ENCODE assay signal across 8 cellular contexts in the genomic region with DNA sequence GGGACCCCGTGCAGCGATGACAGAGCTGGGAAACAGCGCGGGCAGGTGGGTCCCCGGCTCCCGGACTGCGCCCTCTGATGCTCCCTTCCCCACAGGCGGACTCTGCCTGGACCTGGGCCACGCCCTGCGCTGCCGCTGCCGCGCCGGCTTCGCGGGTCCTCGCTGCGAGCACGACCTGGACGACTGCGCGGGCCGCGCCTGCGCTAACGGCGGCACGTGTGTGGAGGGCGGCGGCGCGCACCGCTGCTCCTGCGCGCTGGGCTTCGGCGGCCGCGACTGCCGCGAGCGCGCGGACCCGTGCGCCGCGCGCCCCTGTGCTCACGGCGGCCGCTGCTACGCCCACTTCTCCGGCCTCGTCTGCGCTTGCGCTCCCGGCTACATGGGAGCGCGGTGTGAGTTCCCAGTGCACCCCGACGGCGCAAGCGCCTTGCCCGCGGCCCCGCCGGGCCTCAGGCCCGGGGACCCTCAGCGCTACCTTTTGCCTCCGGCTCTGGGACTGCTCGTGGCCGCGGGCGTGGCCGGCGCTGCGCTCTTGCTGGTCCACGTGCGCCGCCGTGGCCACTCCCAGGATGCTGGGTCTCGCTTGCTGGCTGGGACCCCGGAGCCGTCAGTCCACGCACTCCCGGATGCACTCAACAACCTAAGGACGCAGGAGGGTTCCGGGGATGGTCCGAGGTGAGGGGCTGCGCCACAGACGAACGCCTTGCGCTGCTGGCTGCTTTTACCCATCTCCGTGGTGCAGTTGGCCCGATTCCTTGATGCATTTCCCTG. TPM values are rescaled to one million over a fixed set of nuclear protein-coding genes. Genes with fewer than 3 reads are reported as not detected.
DNase-seq lines count a peak whose midpoint lies in the region; ATAC-seq, FAIRE-seq and TF ChIP-seq lines count a peak whose summit lies in the region.

No MANE protein-coding gene starts in this region.

- no peaks in the 10 kb centered on the region for H3K9me2 ChIP-seq in neural cell (ENCODE audit: insufficient read depth, low read length)

- no peak for TF ChIP-seq EP300 in A549 (IDR thresholded peaks at IDR 0.05)
- TF ChIP-seq EP300 in neural cell (conservative IDR thresholded peaks at IDR 0.05; ENCODE audit: poor library complexity, severe bottlenecking): peak; percentile 32
- no peak for TF ChIP-seq EP300 in tibial nerve (IDR thresholded peaks at IDR 0.05)

- TF ChIP-seq POLR2A in A549 (IDR thresholded peaks at IDR 0.05; ENCODE audit: low read length) (peak; percentile 87), tibial nerve (IDR thresholded peaks at IDR 0.05) (no peak)

- H3K4me3 ChIP-seq in A549: peak overlapping the region; percentile 66
- H3K4me3 ChIP-seq in epithelial cell of proximal tubule (ENCODE audit: low read depth, low read length): peak overlapping the region; percentile 55
- peak overlapping the region; percentile 84 for H3K4me3 ChIP-seq in neural cell (ENCODE audit: low read length)
- H3K4me3 ChIP-seq in tibial nerve: peak overlapping the region; percentile 16 to 52 (median 30)

- H3K36me3 ChIP-seq in neural cell (ENCODE audit: insufficient read depth, low read length) (no peaks in the 10 kb centered on the region), tibial nerve (no peaks in the 10 kb centered on the region)

- no peaks in the 10 kb centered on the region for H3K79me2 ChIP-seq in neural cell (replicated peaks; ENCODE audit: insufficient read depth, low read length)

- TF ChIP-seq RAD21 in A549 (conservative IDR thresholded peaks at IDR 0.05 in 1 of 2, IDR thresholded peaks at IDR 0.05 in 1 of 2): no peak
- TF ChIP-seq RAD21 in neural cell (conservative IDR thresholded peaks at IDR 0.05): no peak

- H2AFZ ChIP-seq in neural cell (ENCODE audit: low read depth, low read length): peak overlapping the region; percentile 69

- H3K4me1 ChIP-seq in A549: peaks cover 19% of the 10 kb centered on the region
- peaks cover 0 to 20% (median 2%) of the 10 kb centered on the region in 4 donors for H3K4me1 ChIP-seq in tibial nerve

- no peaks in the 10 kb centered on the region for H3K27me3 ChIP-seq in neural cell (ENCODE audit: insufficient read depth, low read depth, low read length)
- peaks cover 0 to 88% of the 10 kb centered on the region in 2 donors for H3K27me3 ChIP-seq in tibial nerve

- CTCF ChIA-PET in A549 (lab: Yijun Ruan, JAX): interaction anchor here (0.7 to 17.0 kb wide), 10 partner anchors 8 to 1499 kb away, joined by 3 to 257 read pairs (median 4); a partner anchor contains a TSS
- CTCF ChIA-PET in activated CD4-positive, alpha-beta memory T cell treated with anti-CD3 and anti-CD28 coated beads, Interleukin-2, amount 10 ng/mL, durations not matched to agents 7 days and 5 days (lab: Charles Lee): no interaction called here

- H3F3A ChIP-seq in neural cell (ENCODE audit: insufficient read depth, low read length, poor library complexity, severe bottlenecking): no peaks in the 10 kb centered on the region

- H3K9me3 ChIP-seq in A549 (peaks cover 5% of the 10 kb centered on the region), neural cell (ENCODE audit: low read length) (no peaks in the 10 kb centered on the region), tibial nerve (peaks cover 0 to 3% (median 0%) of the 10 kb centered on the region in 4 donors)

- no peak for TF ChIP-seq CTCF in A549 (IDR thresholded peaks at IDR 0.05)
- no peak for TF ChIP-seq CTCF in epithelial cell of proximal tubule (conservative IDR thresholded peaks at IDR 0.05; ENCODE audit: low read depth, low read length)
- no peak for TF ChIP-seq CTCF in neural cell (IDR thresholded peaks at IDR 0.05; ENCODE audit: poor library complexity, severe bottlenecking)
- no peak for TF ChIP-seq CTCF in tibial nerve (IDR thresholded peaks at IDR 0.05)

- H3K27me3 Mint-ChIP-seq in activated CD4-positive, alpha-beta memory T cell treated with anti-CD3 and anti-CD28 coated beads, Interleukin-2, amount 10 ng/mL, durations not matched to agents 7 days and 5 days: peaks cover 54% of the 10 kb centered on the region

- peak overlapping the region; percentile 62 for H3K4me3 Mint-ChIP-seq in activated CD4-positive, alpha-beta memory T cell treated with anti-CD3 and anti-CD28 coated beads, Interleukin-2, amount 10 ng/mL, durations not matched to agents 7 days and 5 days

- DNase-seq in A549 (ENCODE audit: low read depth in 1 of 2, low spot score in 1 of 2): peak; percentile 94 to 99
- DNase-seq in NCI-H2227 treated with DMSO at 0.1 percent for 48 hours (lab: John Stamatoyannopoulos, UW): peak; percentile 78
- DNase-seq in activated CD4-positive, alpha-beta memory T cell treated with anti-CD3 and anti-CD28 coated beads, Interleukin-2, amount 10 ng/mL, durations not matched to agents 7 days and 5 days: peak; percentile 54
- DNase-seq in epithelial cell of proximal tubule (ENCODE audit: low read depth): no peak
- no peak for DNase-seq in tibial nerve (ENCODE audit: low spot score in 2 of 2)
- DNase-seq in OCI-M2 (lab: John Stamatoyannopoulos, UW; ENCODE audit: unreplicated experiment): no peak

- H3K4me1 Mint-ChIP-seq in activated CD4-positive, alpha-beta memory T cell treated with anti-CD3 and anti-CD28 coated beads, Interleukin-2, amount 10 ng/mL, durations not matched to agents 7 days and 5 days: peaks cover 21% of the 10 kb centered on the region

- H3K9me3 Mint-ChIP-seq in activated CD4-positive, alpha-beta memory T cell treated with anti-CD3 and anti-CD28 coated beads, Interleukin-2, amount 10 ng/mL, durations not matched to agents 7 days and 5 days: no peaks in the 10 kb centered on the region

- peak overlapping the region; percentile 65 for H3K9ac ChIP-seq in neural cell (ENCODE audit: low read length)

- POLR2A ChIA-PET in A549 (lab: Yijun Ruan, JAX): interaction anchor here (0.6 to 2.0 kb wide), 4 partner anchors 62 to 339 kb away, joined by 3 to 10 read pairs (median 4); a partner anchor contains a TSS
- POLR2A ChIA-PET in activated CD4-positive, alpha-beta memory T cell treated with anti-CD3 and anti-CD28 coated beads, Interleukin-2, amount 10 ng/mL, durations not matched to agents 7 days and 5 days (lab: Charles Lee): interaction anchor here (0.9 to 1.0 kb wide), 2 partner anchors 8 to 25 kb away, joined by 3 to 4 read pairs; a partner anchor contains a TSS

- H3K27ac ChIP-seq in A549 (peak overlapping the region; percentile 81 to 86), neural cell (ENCODE audit: low read length) (peak overlapping the region; percentile 37), tibial nerve (no peak overlapping the region)

- H3K36me3 Mint-ChIP-seq in activated CD4-positive, alpha-beta memory T cell treated with anti-CD3 and anti-CD28 coated beads, Interleukin-2, amount 10 ng/mL, durations not matched to agents 7 days and 5 days (ENCODE audit: low read depth): peaks cover 5% of the 10 kb centered on the region

- H3K4me2 ChIP-seq in A549 (peak overlapping the region; percentile 85), neural cell (ENCODE audit: low read length) (peak overlapping the region; percentile 62)

- peak; percentile 82 to 86 for ATAC-seq in A549
- peak; percentile 64 for ATAC-seq in GM18502 (IDR thresholded peaks at IDR 0.05; ENCODE audit: poor library complexity, unreplicated experiment)

- no peak overlapping the region for H3K27ac Mint-ChIP-seq in activated CD4-positive, alpha-beta memory T cell treated with anti-CD3 and anti-CD28 coated beads, Interleukin-2, amount 10 ng/mL, durations not matched to agents 7 days and 5 days

- 5% methylated on average over 92 of the region's 96 CpGs for WGBS in A549 (ENCODE audit: missing lambda C conversion rate)
- WGBS in tibial nerve, 2 donors: 2 to 6% methylated on average over 39 to 45 of the region's 96 CpGs

- peak; percentile 97 for FAIRE-seq in A549 (lab: Jason Lieb, UNC)

- H4K20me1 ChIP-seq in neural cell (ENCODE audit: insufficient read depth): no peaks in the 10 kb centered on the region

RNA-seq across cellular contexts. Expression of a gene that starts 7.8 kb away (rescaled TPM):
- not detected in 2 replicates for polyA plus RNA-seq in A549 (2011; rRNA removed)
- polyA plus RNA-seq in A549 (2012; cell fraction: cytosol; rRNA removed): not detected in 2 replicates
- polyA plus RNA-seq in A549 (2012; cell fraction: nucleus; rRNA removed): 0.06 and 0.10 TPM in 2 replicates
- polyA plus RNA-seq in A549 (2017; fragmentation: RNase III; extraction: RNeasy Plus Mini Kit Qiagen cat#74134 plus additional on column Dnase treatment): not detected in 3 replicates
- polyA minus RNA-seq in A549 (2011; rRNA and poly(A)+ RNA removed): not detected in 2 replicates
- total RNA-seq in activated CD4-positive, alpha-beta memory T cell treated with anti-CD3 and anti-CD28 coated beads, Interleukin-2, amount 10 ng/mL, durations not matched to agents 7 days and 5 days: not detected
- total RNA-seq in epithelial cell of proximal tubule: 0.17 TPM in 1 of 2 replicates, not detected in the other
- polyA plus RNA-seq in neural cell: 1.3 TPM in 1 of 2 replicates, not detected in the other
- not detected in 2 replicates for polyA minus RNA-seq in neural cell
- total RNA-seq in tibial nerve: not detected

RNA-seq across cellular contexts. Expression of a gene that starts 8.4 kb away (rescaled TPM):
- polyA plus RNA-seq in A549 (2011; rRNA removed): 6.8 and 8.3 TPM in 2 replicates
- 14.9 and 18.9 TPM in 2 replicates for polyA plus RNA-seq in A549 (2012; cell fraction: cytosol; rRNA removed)
- polyA plus RNA-seq in A549 (2012; cell fraction: nucleus; rRNA removed): 10.6 and 11.5 TPM in 2 replicates
- polyA plus RNA-seq in A549 (2017; fragmentation: RNase III; extraction: RNeasy Plus Mini Kit Qiagen cat#74134 plus additional on column Dnase treatment): 6.7 TPM in 3 replicates
- polyA minus RNA-seq in A549 (2011; rRNA and poly(A)+ RNA removed): 3.3 and 3.5 TPM in 2 replicates
- total RNA-seq in activated CD4-positive, alpha-beta memory T cell treated with anti-CD3 and anti-CD28 coated beads, Interleukin-2, amount 10 ng/mL, durations not matched to agents 7 days and 5 days: under 1 TPM; 0.28 to 0.30 TPM
- 2.9 and 4.1 TPM in 2 replicates for total RNA-seq in epithelial cell of proximal tubule
- polyA plus RNA-seq in neural cell: 34.4 and 35.5 TPM in 2 replicates
- polyA minus RNA-seq in neural cell: 8.0 and 8.9 TPM in 2 replicates
- total RNA-seq in tibial nerve: not detected

RNA-seq across cellular contexts. Expression of a gene that starts 25.5 kb away (rescaled TPM):
- polyA plus RNA-seq in A549 (2011; rRNA removed): 9.4 and 10.9 TPM in 2 replicates
- polyA plus RNA-seq in A549 (2012; cell fraction: cytosol; rRNA removed): 10.0 and 18.0 TPM in 2 replicates
- 6.0 and 7.8 TPM in 2 replicates for polyA plus RNA-seq in A549 (2012; cell fraction: nucleus; rRNA removed)
- polyA plus RNA-seq in A549 (2017; fragmentation: RNase III; extraction: RNeasy Plus Mini Kit Qiagen cat#74134 plus additional on column Dnase treatment): 9.2 to 10.1 TPM (median 9.3 TPM) in 3 replicates
- 2.3 and 3.1 TPM in 2 replicates for polyA minus RNA-seq in A549 (2011; rRNA and poly(A)+ RNA removed)
- total RNA-seq in activated CD4-positive, alpha-beta memory T cell treated with anti-CD3 and anti-CD28 coated beads, Interleukin-2, amount 10 ng/mL, durations not matched to agents 7 days and 5 days: 1 to 10 TPM; 4.5 to 4.7 TPM
- total RNA-seq in epithelial cell of proximal tubule: 1.8 and 2.0 TPM in 2 replicates
- polyA plus RNA-seq in neural cell: 32.6 and 36.5 TPM in 2 replicates
- polyA minus RNA-seq in neural cell: 30.7 and 37.3 TPM in 2 replicates
- total RNA-seq in tibial nerve: 10 to 100 TPM in 1 of 4 donors, 1 to 10 TPM in 3; 3.0 to 10.2 (median 7.0) TPM

RNA-seq across cellular contexts. Expression of a gene that starts 26.5 kb away (rescaled TPM):
- polyA plus RNA-seq in A549 (2011; rRNA removed) (234 and 246 TPM in 2 replicates), A549 (2017; fragmentation: RNase III; extraction: RNeasy Plus Mini Kit Qiagen cat#74134 plus additional on column Dnase treatment) (196 to 206 TPM (median 204 TPM) in 3 replicates), neural cell (64.1 and 66.2 TPM in 2 replicates)
- polyA plus RNA-seq in A549 (2012; cell fraction: cytosol; rRNA removed): 370 and 374 TPM in 2 replicates
- polyA plus RNA-seq in A549 (2012; cell fraction: nucleus; rRNA removed): 384 and 439 TPM in 2 replicates
- polyA minus RNA-seq in A549 (2011; rRNA and poly(A)+ RNA removed): 284 and 290 TPM in 2 replicates
- total RNA-seq in activated CD4-positive, alpha-beta memory T cell treated with anti-CD3 and anti-CD28 coated beads, Interleukin-2, amount 10 ng/mL, durations not matched to agents 7 days and 5 days: 10 to 100 TPM; 44.0 to 44.8 TPM
- total RNA-seq in epithelial cell of proximal tubule (98.1 and 146 TPM in 2 replicates), tibial nerve (10 to 100 TPM; 38.4 to 65.5 (median 55.4) TPM)
- 42.0 and 47.0 TPM in 2 replicates for polyA minus RNA-seq in neural cell

RNA-seq across cellular contexts. Expression of a gene that starts 32.8 kb away (rescaled TPM):
- polyA plus RNA-seq in A549 (2011; rRNA removed) (23.2 and 26.1 TPM in 2 replicates), A549 (2017; fragmentation: RNase III; extraction: RNeasy Plus Mini Kit Qiagen cat#74134 plus additional on column Dnase treatment) (49.2 to 53.0 TPM (median 52.9 TPM) in 3 replicates), neural cell (45.4 and 47.4 TPM in 2 replicates)
- 23.9 and 34.5 TPM in 2 replicates for polyA plus RNA-seq in A549 (2012; cell fraction: cytosol; rRNA removed)
- polyA plus RNA-seq in A549 (2012; cell fraction: nucleus; rRNA removed): 20.3 and 22.4 TPM in 2 replicates
- 5.7 TPM in 2 replicates for polyA minus RNA-seq in A549 (2011; rRNA and poly(A)+ RNA removed)
- total RNA-seq in activated CD4-positive, alpha-beta memory T cell treated with anti-CD3 and anti-CD28 coated beads, Interleukin-2, amount 10 ng/mL, durations not matched to agents 7 days and 5 days: 10 to 100 TPM; 14.8 to 15.2 TPM
- total RNA-seq in epithelial cell of proximal tubule (12.3 and 20.8 TPM in 2 replicates), tibial nerve (10 to 100 TPM; 14.0 to 27.3 (median 23.4) TPM)
- 31.6 and 37.7 TPM in 2 replicates for polyA minus RNA-seq in neural cell

Comparison
In these comparisons a context has a peak if more than half of its experiments do, and no peak if none do; other contexts are left out.
1. DNase-seq: peak in A549 (2 of 2), NCI-H2227 treated with DMSO at 0.1 percent for 48 hours (single experiment) and activated CD4-positive, alpha-beta memory T cell treated with anti-CD3 and anti-CD28 coated beads, Interleukin-2, amount 10 ng/mL, durations not matched to agents 7 days and 5 days (single experiment); none in epithelial cell of proximal tubule (single experiment), tibial nerve (0 of 2) and OCI-M2 (single experiment).
2. H3K27ac ChIP-seq: peak in A549 (2 of 2) and neural cell (single experiment); none in tibial nerve (0 of 4).
3. H3K4me3 ChIP-seq: peak in every context shown above with its lines; median percentile 84 in neural cell; 66 in A549; 55 in epithelial cell of proximal tubule; 30 in tibial nerve.